ENCODE assay signal across 8 cellular contexts in genomic region chr1:26360807-26361604, GRCh38. TPM values are rescaled to one million over a fixed set of nuclear protein-coding genes. Genes with fewer than 3 reads are reported as not detected.
DNase-seq lines count a peak whose midpoint lies in the region; ATAC-seq lines count a peak whose summit lies in the region.

No MANE protein-coding gene starts in this region.

- H3K36me3 ChIP-seq in iPS-15b (ENCODE audit: control insufficient read depth, insufficient read depth, low read length) (no peaks in the 10 kb centered on the region), aorta (ENCODE audit: control insufficient read depth in 1 of 2, insufficient read depth in 2 of 2, low read length in 1 of 2) (no peaks in the 10 kb centered on the region)

- H3K4me3 Mint-ChIP-seq in activated T-helper 1 cell treated with anti-CD3 and anti-CD28 coated beads, Interleukin-12 subunit alpha, Interleukin-12 subunit beta, Interleukin-2, Interleukin-4 antibody, amounts not matched to agents 30 ng/mL and 10 ng/mL and 1 ng/mL, durations not matched to agents 14 hours and 24 hours and 36 hours, result peak overlapping the region; percentile 78
- H3K4me3 Mint-ChIP-seq in stimulated activated effector memory CD8-positive, alpha-beta T cell treated with anti-CD3 and anti-CD28 coated beads, Interleukin-12 subunit alpha, Interleukin-12 subunit beta, amount 100 ng/mL, for 72 hours, result peak overlapping the region; percentile 74

- ATAC-seq in stimulated activated effector memory CD8-positive, alpha-beta T cell treated with anti-CD3 and anti-CD28 coated beads, Interleukin-12 subunit alpha, Interleukin-12 subunit beta, amount 100 ng/mL, for 72 hours, result no peak
- no peak for ATAC-seq in aorta (ENCODE audit: low FRiP score)

- H3K27me3 Mint-ChIP-seq in activated T-helper 1 cell treated with anti-CD3 and anti-CD28 coated beads, Interleukin-12 subunit alpha, Interleukin-12 subunit beta, Interleukin-2, Interleukin-4 antibody, amounts not matched to agents 30 ng/mL and 10 ng/mL and 1 ng/mL, durations not matched to agents 14 hours and 24 hours and 36 hours (ENCODE audit: insufficient read depth), result peaks cover 32% of the 10 kb centered on the region

- intact Hi-C loops in activated T-helper 1 cell treated with anti-CD3 and anti-CD28 coated beads, Interleukin-12 subunit alpha, Interleukin-12 subunit beta, Interleukin-2, Interleukin-4 antibody, amounts not matched to agents 30 ng/mL and 10 ng/mL and 1 ng/mL, durations not matched to agents 14 hours and 24 hours and 36 hours (cut with micrococcal nuclease), result loop anchor here (1.0 to 2.0 kb wide), 2 partner anchors 17 to 84 kb away; no protein-coding TSS in a partner anchor
- intact Hi-C loops in aorta (cut with DNase I), result no loop called here

- H3K4me3 ChIP-seq in iPS-15b (ENCODE audit: low read depth, low read length) (peak overlapping the region; percentile 67), aorta (ENCODE audit: low read length in 2 of 2) (no peak overlapping the region)

- no peak overlapping the region for H3K9ac ChIP-seq in iPS-15b (ENCODE audit: low read depth, low read length)

- peak overlapping the region; percentile 52 for H3K27ac Mint-ChIP-seq in activated T-helper 1 cell treated with anti-CD3 and anti-CD28 coated beads, Interleukin-12 subunit alpha, Interleukin-12 subunit beta, Interleukin-2, Interleukin-4 antibody, amounts not matched to agents 30 ng/mL and 10 ng/mL and 1 ng/mL, durations not matched to agents 14 hours and 24 hours and 36 hours
- peak overlapping the region; percentile 76 for H3K27ac Mint-ChIP-seq in stimulated activated effector memory CD8-positive, alpha-beta T cell treated with anti-CD3 and anti-CD28 coated beads, Interleukin-12 subunit alpha, Interleukin-12 subunit beta, amount 100 ng/mL, for 72 hours

- peak; percentile 31 for DNase-seq in activated T-cell treated with anti-CD3 and anti-CD28 coated beads, Interleukin-2, amount 50 U/mL, for 1 hour
- DNase-seq in activated T-cell treated with anti-CD3 and anti-CD28 coated beads for 4 hours (no peak), aorta (no peak), NCI-H1048 (lab: John Stamatoyannopoulos, UW) (no peak), NCI-H187 treated with DMSO at 0.1 percent for 48 hours (lab: John Stamatoyannopoulos, UW) (no peak)
- no peak for DNase-seq in activated T-helper 1 cell treated with anti-CD3 and anti-CD28 coated beads, Interleukin-12 subunit alpha, Interleukin-12 subunit beta, Interleukin-2, Interleukin-4 antibody, amounts not matched to agents 30 ng/mL and 10 ng/mL and 1 ng/mL, durations not matched to agents 14 hours and 24 hours and 36 hours (ENCODE audit: low spot score)
- DNase-seq in stimulated activated effector memory CD8-positive, alpha-beta T cell treated with anti-CD3 and anti-CD28 coated beads, Interleukin-12 subunit alpha, Interleukin-12 subunit beta, amount 100 ng/mL, for 72 hours (ENCODE audit: low spot score in 2 of 2), result no peak

- peaks cover 57% of the 10 kb centered on the region for H3K4me1 Mint-ChIP-seq in activated T-helper 1 cell treated with anti-CD3 and anti-CD28 coated beads, Interleukin-12 subunit alpha, Interleukin-12 subunit beta, Interleukin-2, Interleukin-4 antibody, amounts not matched to agents 30 ng/mL and 10 ng/mL and 1 ng/mL, durations not matched to agents 14 hours and 24 hours and 36 hours (ENCODE audit: low read depth)
- H3K4me1 Mint-ChIP-seq in stimulated activated effector memory CD8-positive, alpha-beta T cell treated with anti-CD3 and anti-CD28 coated beads, Interleukin-12 subunit alpha, Interleukin-12 subunit beta, amount 100 ng/mL, for 72 hours, result peaks cover 55% of the 10 kb centered on the region

- no peak overlapping the region for H3K27ac ChIP-seq in aorta (ENCODE audit: low read depth in 1 of 2, low read length in 2 of 2)

- H3K9me3 Mint-ChIP-seq in activated T-helper 1 cell treated with anti-CD3 and anti-CD28 coated beads, Interleukin-12 subunit alpha, Interleukin-12 subunit beta, Interleukin-2, Interleukin-4 antibody, amounts not matched to agents 30 ng/mL and 10 ng/mL and 1 ng/mL, durations not matched to agents 14 hours and 24 hours and 36 hours, result no peaks in the 10 kb centered on the region
- no peaks in the 10 kb centered on the region for H3K9me3 Mint-ChIP-seq in stimulated activated effector memory CD8-positive, alpha-beta T cell treated with anti-CD3 and anti-CD28 coated beads, Interleukin-12 subunit alpha, Interleukin-12 subunit beta, amount 100 ng/mL, for 72 hours

- peaks cover 1% of the 10 kb centered on the region for H3K36me3 Mint-ChIP-seq in activated T-helper 1 cell treated with anti-CD3 and anti-CD28 coated beads, Interleukin-12 subunit alpha, Interleukin-12 subunit beta, Interleukin-2, Interleukin-4 antibody, amounts not matched to agents 30 ng/mL and 10 ng/mL and 1 ng/mL, durations not matched to agents 14 hours and 24 hours and 36 hours (ENCODE audit: low read depth)
- peaks cover 13% of the 10 kb centered on the region for H3K36me3 Mint-ChIP-seq in stimulated activated effector memory CD8-positive, alpha-beta T cell treated with anti-CD3 and anti-CD28 coated beads, Interleukin-12 subunit alpha, Interleukin-12 subunit beta, amount 100 ng/mL, for 72 hours

- H3K27me3 ChIP-seq in iPS-15b (ENCODE audit: control insufficient read depth, insufficient read depth, low read length), result peaks cover 49% of the 10 kb centered on the region
- H3K27me3 ChIP-seq in aorta (ENCODE audit: control insufficient read depth in 1 of 2, insufficient read depth in 2 of 2, low read length in 1 of 2), result no peaks in the 10 kb centered on the region

- H3K4me1 ChIP-seq in iPS-15b (ENCODE audit: control insufficient read depth, insufficient read depth, low read length) (peaks cover 13% of the 10 kb centered on the region), aorta (ENCODE audit: control insufficient read depth in 1 of 2, insufficient read depth in 2 of 2, low read length in 2 of 2) (no peaks in the 10 kb centered on the region)

- H3K9me3 ChIP-seq in iPS-15b (ENCODE audit: control insufficient read depth, insufficient read depth, low read length) (no peaks in the 10 kb centered on the region), aorta (ENCODE audit: control insufficient read depth, low read length) (no peaks in the 10 kb centered on the region)

- WGBS in aorta, 2 donors, result 47 to 50% methylated on average over 27 of the region's 27 CpGs

RNA-seq across cellular contexts. Expression of gene CRYBG2, which starts 7.1 kb away (rescaled TPM):
- 0.83 and 1.9 TPM in 2 replicates for total RNA-seq in activated T-helper 1 cell treated with anti-CD3 and anti-CD28 coated beads, Interleukin-12 subunit alpha, Interleukin-12 subunit beta, Interleukin-2, Interleukin-4 antibody, amounts not matched to agents 30 ng/mL and 10 ng/mL and 1 ng/mL, durations not matched to agents 14 hours and 24 hours and 36 hours
- under 1 TPM in 1 of 2 donors, not detected in 1; 0.27 TPM for total RNA-seq in aorta
- 1 to 10 TPM in 1 of 2 donors, under 1 TPM in 1; 0.05 to 6.4 TPM for polyA plus RNA-seq in aorta

RNA-seq across cellular contexts. Expression of gene ZNF683, which starts 11.5 kb away (rescaled TPM):
- total RNA-seq in activated T-helper 1 cell treated with anti-CD3 and anti-CD28 coated beads, Interleukin-12 subunit alpha, Interleukin-12 subunit beta, Interleukin-2, Interleukin-4 antibody, amounts not matched to agents 30 ng/mL and 10 ng/mL and 1 ng/mL, durations not matched to agents 14 hours and 24 hours and 36 hours, result not detected in 2 replicates
- under 1 TPM; 0.24 to 0.65 TPM for total RNA-seq in aorta
- under 1 TPM in 1 of 2 donors, not detected in 1; 0.87 TPM for polyA plus RNA-seq in aorta

RNA-seq across cellular contexts. Expression of gene CD52, which starts 43.2 kb away (rescaled TPM):
- total RNA-seq in activated T-helper 1 cell treated with anti-CD3 and anti-CD28 coated beads, Interleukin-12 subunit alpha, Interleukin-12 subunit beta, Interleukin-2, Interleukin-4 antibody, amounts not matched to agents 30 ng/mL and 10 ng/mL and 1 ng/mL, durations not matched to agents 14 hours and 24 hours and 36 hours, result 394 and 411 TPM in 2 replicates
- 10 to 100 TPM; 12.0 to 14.7 TPM for total RNA-seq in aorta
- 10 to 100 TPM in 1 of 2 donors, 1 to 10 TPM in 1; 8.3 to 31.4 TPM for polyA plus RNA-seq in aorta

RNA-seq across cellular contexts. Expression of gene LIN28A, which starts 49.6 kb away (rescaled TPM):
- total RNA-seq in activated T-helper 1 cell treated with anti-CD3 and anti-CD28 coated beads, Interleukin-12 subunit alpha, Interleukin-12 subunit beta, Interleukin-2, Interleukin-4 antibody, amounts not matched to agents 30 ng/mL and 10 ng/mL and 1 ng/mL, durations not matched to agents 14 hours and 24 hours and 36 hours, result not detected in 2 replicates
- total RNA-seq in aorta, result not detected
- not detected for polyA plus RNA-seq in aorta

RNA-seq across cellular contexts. Expression of gene UBXN11, which starts 54.6 kb away (rescaled TPM):
- 14.8 and 22.1 TPM in 2 replicates for total RNA-seq in activated T-helper 1 cell treated with anti-CD3 and anti-CD28 coated beads, Interleukin-12 subunit alpha, Interleukin-12 subunit beta, Interleukin-2, Interleukin-4 antibody, amounts not matched to agents 30 ng/mL and 10 ng/mL and 1 ng/mL, durations not matched to agents 14 hours and 24 hours and 36 hours
- 10 to 100 TPM; 14.6 to 33.9 TPM for total RNA-seq in aorta
- 10 to 100 TPM; 11.6 to 46.8 TPM for polyA plus RNA-seq in aorta

Comparison
In these comparisons a context has a peak if more than half of its experiments do, and no peak if none do; other contexts are left out.
1. RNA of gene CD52, which starts 43.2 kb away (total RNA-seq): 394 to 411 TPM in activated T-helper 1 cell treated with anti-CD3 and anti-CD28 coated beads, Interleukin-12 subunit alpha, Interleukin-12 subunit beta, Interleukin-2, Interleukin-4 antibody, amounts not matched to agents 30 ng/mL and 10 ng/mL and 1 ng/mL, durations not matched to agents 14 hours and 24 hours and 36 hours; 12.0 to 14.7 TPM in aorta; every median in the first group is over 10 times any median in the second.